In the genomic region with DNA sequence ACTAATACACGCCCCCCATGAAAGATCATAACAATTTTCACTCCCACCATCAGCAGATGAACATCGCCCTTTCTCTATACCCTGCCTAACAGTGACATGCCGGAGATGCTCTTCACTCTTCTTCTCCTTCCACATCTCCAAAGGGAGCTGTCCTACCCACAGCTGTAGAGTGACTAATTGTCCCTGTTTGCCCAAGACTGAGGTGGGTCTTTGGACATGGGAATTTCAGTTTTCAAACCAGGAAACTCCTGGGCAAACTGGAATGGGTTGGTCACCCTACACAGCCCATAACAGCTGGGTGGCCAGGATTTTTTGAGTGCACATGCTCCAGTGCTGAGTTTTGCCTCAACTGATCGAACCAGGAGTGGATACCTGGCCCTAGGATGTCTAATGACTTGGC, we compare ENCODE assay signal across 27 cellular contexts.
"Had no signal": no experiment of that assay in that cellular context is flagged by ENCODE, and none has a peak within 500 bp of the region (broad histone marks: within the 10 kb centered on the region; RNA-seq: fewer than 3 reads in every experiment).

No MANE protein-coding gene starts in this region.

- DNase-seq: stimulated activated CD4-positive, alpha-beta T cell treated with anti-CD3 and anti-CD28 coated beads, Interleukin-2, amount 100 ng/mL, for 48 hours; stimulated activated CD4-positive, alpha-beta T cell treated with anti-CD3 and anti-CD28 coated beads, Interleukin-4, amount 100 ng/mL, for 1 hour; stimulated activated CD4-positive, alpha-beta T cell treated with anti-CD3 and anti-CD28 coated beads, Interleukin-4, amount 100 ng/mL, for 24 hours; stimulated activated CD4-positive, alpha-beta T cell treated with anti-CD3 and anti-CD28 coated beads, Interleukin-4, amount 100 ng/mL, for 4 hours; stimulated activated CD8-positive, alpha-beta memory T cell treated with anti-CD3 and anti-CD28 coated beads, Interleukin-4, amount 100 ng/mL, for 48 hours; stimulated activated naive B cell treated with anti-CD40 and anti-IgM and Interleukin-4, amounts not matched to agents 10 μg/mL and 1 μg/mL and 100 μg/mL, for 72 hours; stimulated activated naive CD4-positive, alpha-beta T cell; stimulated activated naive CD4-positive, alpha-beta T cell treated with Interleukin-2 at 50 U/mL for 16 hours; stimulated activated naive CD8-positive, alpha-beta T cell treated with anti-CD3 and anti-CD28 coated beads, Interleukin-15, amount 100 ng/mL, for 72 hours; stimulated activated naive CD8-positive, alpha-beta T cell treated with anti-CD3 and anti-CD28 coated beads, Interleukin-15, Interleukin-2, amounts not matched to agents 100 U/mL and 50 U/mL, for 24 hours; stomach; substantia nigra; testis; thyroid gland; tibial artery; transverse colon; upper lobe of left lung; upper lobe of right lung; uterus had no signal

- H3K4me1 ChIP-seq: stomach, suprapubic skin, testis, thyroid gland, tibial artery, transverse colon, uterus, vagina had no signal

- H3K36me3 Mint-ChIP-seq: stimulated activated effector memory CD8-positive, alpha-beta T cell treated with anti-CD3 and anti-CD28 coated beads, Interleukin-12 subunit alpha, Interleukin-12 subunit beta, amount 100 ng/mL, for 72 hours; stimulated activated memory B cell treated with anti-CD40 and anti-IgM and Interleukin-4, amounts not matched to agents 10 μg/mL and 1 μg/mL and 100 μg/mL, for 72 hours; type B pancreatic cell had no signal

- H3K4me3 ChIP-seq: stomach, suprapubic skin, testis, thoracic aorta, thyroid gland, tibial artery, tibial nerve, transverse colon, upper lobe of left lung, upper lobe of right lung, uterus, vagina had no signal

- H3K27me3 ChIP-seq: stomach, suprapubic skin, testis, thyroid gland, tibial artery, tibial nerve, transverse colon, upper lobe of left lung, upper lobe of right lung, uterus, vagina had no signal

- H3K27me3 Mint-ChIP-seq: stimulated activated naive CD8-positive, alpha-beta T cell treated with anti-CD3 and anti-CD28 coated beads, Interleukin-15, Interleukin-2, amounts not matched to agents 100 ng/mL and 50 ng/mL, for 24 hours had no signal

- H3K4me1 Mint-ChIP-seq: stimulated activated effector memory CD8-positive, alpha-beta T cell treated with anti-CD3 and anti-CD28 coated beads, Interleukin-12 subunit alpha, Interleukin-12 subunit beta, amount 100 ng/mL, for 72 hours; stimulated activated memory B cell treated with anti-CD40 and anti-IgM and Interleukin-4, amounts not matched to agents 10 μg/mL and 1 μg/mL and 100 μg/mL, for 72 hours; stimulated activated naive CD8-positive, alpha-beta T cell treated with anti-CD3 and anti-CD28 coated beads, Interleukin-15, amount 100 ng/mL, for 72 hours had no signal

- H3K36me3 ChIP-seq: stomach, suprapubic skin, thoracic aorta, thyroid gland, tibial artery, tibial nerve, transverse colon, upper lobe of left lung, upper lobe of right lung, uterus, vagina had no signal

- H3K27ac ChIP-seq: stomach, suprapubic skin, testis, thoracic aorta, thyroid gland, tibial artery, tibial nerve, transverse colon, upper lobe of left lung, upper lobe of right lung, uterus, vagina had no signal

- H3K4me3 Mint-ChIP-seq: stimulated activated effector memory CD8-positive, alpha-beta T cell treated with anti-CD3 and anti-CD28 coated beads, Interleukin-12 subunit alpha, Interleukin-12 subunit beta, amount 100 ng/mL, for 72 hours; stimulated activated memory B cell treated with anti-CD40 and anti-IgM and Interleukin-4, amounts not matched to agents 10 μg/mL and 1 μg/mL and 100 μg/mL, for 72 hours; stimulated activated naive B cell treated with anti-CD40 and anti-IgM and Interleukin-4, amounts not matched to agents 10 μg/mL and 1 μg/mL and 100 μg/mL, for 72 hours; stimulated activated naive CD8-positive, alpha-beta T cell treated with anti-CD3 and anti-CD28 coated beads, Interleukin-15, amount 100 ng/mL, for 72 hours; stimulated activated naive CD8-positive, alpha-beta T cell treated with anti-CD3 and anti-CD28 coated beads, Interleukin-15, Interleukin-2, amounts not matched to agents 100 ng/mL and 50 ng/mL, for 24 hours; type B pancreatic cell had no signal

- H3K27ac Mint-ChIP-seq: stimulated activated effector memory CD8-positive, alpha-beta T cell treated with anti-CD3 and anti-CD28 coated beads, Interleukin-12 subunit alpha, Interleukin-12 subunit beta, amount 100 ng/mL, for 72 hours; stimulated activated memory B cell treated with anti-CD40 and anti-IgM and Interleukin-4, amounts not matched to agents 10 μg/mL and 1 μg/mL and 100 μg/mL, for 72 hours; stimulated activated naive B cell treated with anti-CD40 and anti-IgM and Interleukin-4, amounts not matched to agents 10 μg/mL and 1 μg/mL and 100 μg/mL, for 72 hours; stimulated activated naive CD8-positive, alpha-beta T cell treated with anti-CD3 and anti-CD28 coated beads, Interleukin-15, Interleukin-2, amounts not matched to agents 100 ng/mL and 50 ng/mL, for 24 hours; type B pancreatic cell had no signal

- H3K9me3 ChIP-seq: testis, thyroid gland, uterus had no signal
